1 cellular context compared by ENCODE assay signal in the genomic region with DNA sequence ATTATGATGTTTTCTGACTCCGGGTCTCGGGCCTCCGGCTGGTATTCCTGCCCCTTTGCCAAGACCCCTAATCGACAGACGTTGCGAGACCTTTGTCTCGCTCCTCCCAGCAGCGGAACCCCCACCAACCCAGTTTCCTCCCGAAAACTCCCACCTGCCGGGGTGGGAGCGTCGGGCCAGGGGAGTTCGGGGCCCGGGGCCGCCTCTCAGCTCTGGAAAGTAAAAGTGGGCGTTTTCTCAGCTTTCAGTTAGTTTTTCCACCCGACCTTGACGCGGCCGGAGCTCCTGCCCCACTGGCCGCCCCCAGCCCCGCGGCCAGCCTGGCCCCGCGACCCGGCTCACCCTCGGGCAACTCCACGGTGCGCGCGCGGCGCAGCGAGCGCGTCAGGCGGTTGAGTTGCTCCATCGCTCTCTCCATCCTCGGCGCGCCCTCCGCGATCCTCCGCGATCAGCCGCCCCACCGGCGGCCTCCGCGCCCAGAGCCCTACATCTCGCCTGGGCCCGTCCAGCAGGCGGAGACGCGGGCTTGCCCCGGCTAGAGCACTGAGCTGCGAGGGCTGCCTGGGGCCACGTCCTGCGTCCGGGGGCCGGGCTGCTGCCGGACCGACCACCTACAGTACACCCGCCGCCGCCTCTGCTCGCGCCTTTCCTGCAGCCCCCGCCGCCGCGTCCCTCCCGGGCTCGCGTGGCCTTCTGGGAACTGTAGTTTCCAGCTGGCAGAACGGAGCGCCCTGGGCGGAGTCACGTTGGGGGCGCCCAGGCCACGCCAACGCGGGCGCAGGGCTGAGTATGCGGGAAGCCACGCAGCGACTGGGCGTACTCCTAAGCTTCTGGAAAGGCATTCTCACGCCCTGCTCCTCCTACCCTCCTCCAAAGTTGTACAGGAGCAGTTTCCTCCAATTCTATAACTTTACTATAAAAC.
A peak's percentile ranks its signal among the peaks of the same experiment; 100 is the strongest.
TF ChIP-seq lines count a peak whose summit lies in the region.

A gene with protein sequence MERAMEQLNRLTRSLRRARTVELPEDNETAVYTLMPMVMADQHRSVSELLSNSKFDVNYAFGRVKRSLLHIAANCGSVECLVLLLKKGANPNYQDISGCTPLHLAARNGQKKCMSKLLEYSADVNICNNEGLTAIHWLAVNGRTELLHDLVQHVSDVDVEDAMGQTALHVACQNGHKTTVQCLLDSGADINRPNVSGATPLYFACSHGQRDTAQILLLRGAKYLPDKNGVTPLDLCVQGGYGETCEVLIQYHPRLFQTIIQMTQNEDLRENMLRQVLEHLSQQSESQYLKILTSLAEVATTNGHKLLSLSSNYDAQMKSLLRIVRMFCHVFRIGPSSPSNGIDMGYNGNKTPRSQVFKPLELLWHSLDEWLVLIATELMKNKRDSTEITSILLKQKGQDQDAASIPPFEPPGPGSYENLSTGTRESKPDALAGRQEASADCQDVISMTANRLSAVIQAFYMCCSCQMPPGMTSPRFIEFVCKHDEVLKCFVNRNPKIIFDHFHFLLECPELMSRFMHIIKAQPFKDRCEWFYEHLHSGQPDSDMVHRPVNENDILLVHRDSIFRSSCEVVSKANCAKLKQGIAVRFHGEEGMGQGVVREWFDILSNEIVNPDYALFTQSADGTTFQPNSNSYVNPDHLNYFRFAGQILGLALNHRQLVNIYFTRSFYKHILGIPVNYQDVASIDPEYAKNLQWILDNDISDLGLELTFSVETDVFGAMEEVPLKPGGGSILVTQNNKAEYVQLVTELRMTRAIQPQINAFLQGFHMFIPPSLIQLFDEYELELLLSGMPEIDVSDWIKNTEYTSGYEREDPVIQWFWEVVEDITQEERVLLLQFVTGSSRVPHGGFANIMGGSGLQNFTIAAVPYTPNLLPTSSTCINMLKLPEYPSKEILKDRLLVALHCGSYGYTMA (minus strand): TSS at position 695 of the 922 bp plus-strand sequence. CDS start 277 bp downstream, at position 418.

TF ChIP-seq in K562, 482 proteins besides CTCF, POLR2A, EP300 and RAD21 (continued from another document and continues in another):
- TF ChIP-seq, protein P1, sequence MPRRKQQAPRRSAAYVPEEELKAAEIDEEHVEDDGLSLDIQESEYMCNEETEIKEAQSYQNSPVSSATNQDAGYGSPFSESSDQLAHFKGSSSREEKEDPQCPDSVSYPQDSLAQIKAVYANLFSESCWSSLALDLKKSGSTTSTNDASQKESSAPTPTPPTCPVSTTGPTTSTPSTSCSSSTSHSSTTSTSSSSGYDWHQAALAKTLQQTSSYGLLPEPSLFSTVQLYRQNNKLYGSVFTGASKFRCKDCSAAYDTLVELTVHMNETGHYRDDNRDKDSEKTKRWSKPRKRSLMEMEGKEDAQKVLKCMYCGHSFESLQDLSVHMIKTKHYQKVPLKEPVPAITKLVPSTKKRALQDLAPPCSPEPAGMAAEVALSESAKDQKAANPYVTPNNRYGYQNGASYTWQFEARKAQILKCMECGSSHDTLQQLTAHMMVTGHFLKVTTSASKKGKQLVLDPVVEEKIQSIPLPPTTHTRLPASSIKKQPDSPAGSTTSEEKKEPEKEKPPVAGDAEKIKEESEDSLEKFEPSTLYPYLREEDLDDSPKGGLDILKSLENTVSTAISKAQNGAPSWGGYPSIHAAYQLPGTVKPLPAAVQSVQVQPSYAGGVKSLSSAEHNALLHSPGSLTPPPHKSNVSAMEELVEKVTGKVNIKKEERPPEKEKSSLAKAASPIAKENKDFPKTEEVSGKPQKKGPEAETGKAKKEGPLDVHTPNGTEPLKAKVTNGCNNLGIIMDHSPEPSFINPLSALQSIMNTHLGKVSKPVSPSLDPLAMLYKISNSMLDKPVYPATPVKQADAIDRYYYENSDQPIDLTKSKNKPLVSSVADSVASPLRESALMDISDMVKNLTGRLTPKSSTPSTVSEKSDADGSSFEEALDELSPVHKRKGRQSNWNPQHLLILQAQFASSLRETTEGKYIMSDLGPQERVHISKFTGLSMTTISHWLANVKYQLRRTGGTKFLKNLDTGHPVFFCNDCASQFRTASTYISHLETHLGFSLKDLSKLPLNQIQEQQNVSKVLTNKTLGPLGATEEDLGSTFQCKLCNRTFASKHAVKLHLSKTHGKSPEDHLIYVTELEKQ (CRISPR knock-in tag; IDR thresholded peaks at IDR 0.05) = no peak
- TF ChIP-seq, protein P2, sequence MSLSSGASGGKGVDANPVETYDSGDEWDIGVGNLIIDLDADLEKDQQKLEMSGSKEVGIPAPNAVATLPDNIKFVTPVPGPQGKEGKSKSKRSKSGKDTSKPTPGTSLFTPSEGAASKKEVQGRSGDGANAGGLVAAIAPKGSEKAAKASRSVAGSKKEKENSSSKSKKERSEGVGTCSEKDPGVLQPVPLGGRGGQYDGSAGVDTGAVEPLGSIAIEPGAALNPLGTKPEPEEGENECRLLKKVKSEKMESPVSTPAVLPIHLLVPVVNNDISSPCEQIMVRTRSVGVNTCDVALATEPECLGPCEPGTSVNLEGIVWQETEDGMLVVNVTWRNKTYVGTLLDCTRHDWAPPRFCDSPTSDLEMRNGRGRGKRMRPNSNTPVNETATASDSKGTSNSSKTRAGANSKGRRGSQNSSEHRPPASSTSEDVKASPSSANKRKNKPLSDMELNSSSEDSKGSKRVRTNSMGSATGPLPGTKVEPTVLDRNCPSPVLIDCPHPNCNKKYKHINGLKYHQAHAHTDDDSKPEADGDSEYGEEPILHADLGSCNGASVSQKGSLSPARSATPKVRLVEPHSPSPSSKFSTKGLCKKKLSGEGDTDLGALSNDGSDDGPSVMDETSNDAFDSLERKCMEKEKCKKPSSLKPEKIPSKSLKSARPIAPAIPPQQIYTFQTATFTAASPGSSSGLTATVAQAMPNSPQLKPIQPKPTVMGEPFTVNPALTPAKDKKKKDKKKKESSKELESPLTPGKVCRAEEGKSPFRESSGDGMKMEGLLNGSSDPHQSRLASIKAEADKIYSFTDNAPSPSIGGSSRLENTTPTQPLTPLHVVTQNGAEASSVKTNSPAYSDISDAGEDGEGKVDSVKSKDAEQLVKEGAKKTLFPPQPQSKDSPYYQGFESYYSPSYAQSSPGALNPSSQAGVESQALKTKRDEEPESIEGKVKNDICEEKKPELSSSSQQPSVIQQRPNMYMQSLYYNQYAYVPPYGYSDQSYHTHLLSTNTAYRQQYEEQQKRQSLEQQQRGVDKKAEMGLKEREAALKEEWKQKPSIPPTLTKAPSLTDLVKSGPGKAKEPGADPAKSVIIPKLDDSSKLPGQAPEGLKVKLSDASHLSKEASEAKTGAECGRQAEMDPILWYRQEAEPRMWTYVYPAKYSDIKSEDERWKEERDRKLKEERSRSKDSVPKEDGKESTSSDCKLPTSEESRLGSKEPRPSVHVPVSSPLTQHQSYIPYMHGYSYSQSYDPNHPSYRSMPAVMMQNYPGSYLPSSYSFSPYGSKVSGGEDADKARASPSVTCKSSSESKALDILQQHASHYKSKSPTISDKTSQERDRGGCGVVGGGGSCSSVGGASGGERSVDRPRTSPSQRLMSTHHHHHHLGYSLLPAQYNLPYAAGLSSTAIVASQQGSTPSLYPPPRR (CRISPR knock-in tag; IDR thresholded peaks at IDR 0.05; ENCODE audit: borderline replicate concordance) = no peak
- TF ChIP-seq EWSR1 (IDR thresholded peaks at IDR 0.05; ENCODE audit: borderline replicate concordance, low read depth, partially characterized antibody) = no peak
- TF ChIP-seq KDM5B (IDR thresholded peaks at IDR 0.05; ENCODE audit: insufficient replicate concordance, low read depth, low read length) = peak; percentile 55
- TF ChIP-seq CHD2 (IDR thresholded peaks at IDR 0.05; ENCODE audit: low read depth, low read length) = no peak; the same call in 1 of the 2 replicates
- TF ChIP-seq CBFA2T3 (IDR thresholded peaks at IDR 0.05) = no peak
- no peak for TF ChIP-seq ZNF57 (CRISPR knock-in tag; IDR thresholded peaks at IDR 0.05)
- 0 out of 2 replicates have a peak, but pooled peaks have one; percentile 46 for TF ChIP-seq ZNF175 (CRISPR knock-in tag; IDR thresholded peaks at IDR 0.05; ENCODE audit: low read depth)
- TF ChIP-seq, protein P3, sequence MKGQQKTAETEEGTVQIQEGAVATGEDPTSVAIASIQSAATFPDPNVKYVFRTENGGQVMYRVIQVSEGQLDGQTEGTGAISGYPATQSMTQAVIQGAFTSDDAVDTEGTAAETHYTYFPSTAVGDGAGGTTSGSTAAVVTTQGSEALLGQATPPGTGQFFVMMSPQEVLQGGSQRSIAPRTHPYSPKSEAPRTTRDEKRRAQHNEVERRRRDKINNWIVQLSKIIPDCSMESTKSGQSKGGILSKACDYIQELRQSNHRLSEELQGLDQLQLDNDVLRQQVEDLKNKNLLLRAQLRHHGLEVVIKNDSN (CRISPR knock-in tag; IDR thresholded peaks at IDR 0.05) = peak; percentile 70
- peak; percentile 91 for TF ChIP-seq ZFX (CRISPR knock-in tag; IDR thresholded peaks at IDR 0.05)
- TF ChIP-seq ZBTB1 (CRISPR knock-in tag; IDR thresholded peaks at IDR 0.05; ENCODE audit: borderline replicate concordance, low read depth) = peak; percentile 68; the same call in 1 of the 2 replicates
- TF ChIP-seq POLR3G (IDR thresholded peaks at IDR 0.05; ENCODE audit: extremely low read depth, insufficient read length, insufficient replicate concordance) = no peak
- TF ChIP-seq PHF8 (IDR thresholded peaks at IDR 0.05; ENCODE audit: borderline replicate concordance, low read length) = peak; percentile 82; the same call in 1 of the 2 replicates
- no peak for TF ChIP-seq ZNF3 (CRISPR knock-in tag; IDR thresholded peaks at IDR 0.05)
- peak; percentile 20; the same call in 1 of the 2 replicates for TF ChIP-seq TCF3 (CRISPR knock-in tag; IDR thresholded peaks at IDR 0.05)
- TF ChIP-seq, protein P4, sequence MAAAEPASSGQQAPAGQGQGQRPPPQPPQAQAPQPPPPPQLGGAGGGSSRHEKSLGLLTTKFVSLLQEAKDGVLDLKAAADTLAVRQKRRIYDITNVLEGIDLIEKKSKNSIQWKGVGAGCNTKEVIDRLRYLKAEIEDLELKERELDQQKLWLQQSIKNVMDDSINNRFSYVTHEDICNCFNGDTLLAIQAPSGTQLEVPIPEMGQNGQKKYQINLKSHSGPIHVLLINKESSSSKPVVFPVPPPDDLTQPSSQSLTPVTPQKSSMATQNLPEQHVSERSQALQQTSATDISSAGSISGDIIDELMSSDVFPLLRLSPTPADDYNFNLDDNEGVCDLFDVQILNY (CRISPR knock-in tag; IDR thresholded peaks at IDR 0.05) = no peak
- no peak for TF ChIP-seq ZNF41 (CRISPR knock-in tag; conservative IDR thresholded peaks at IDR 0.05)
- peak; percentile 58 for TF ChIP-seq SMAD4 (CRISPR knock-in tag; conservative IDR thresholded peaks at IDR 0.05)
- TF ChIP-seq CEBPG (CRISPR knock-in tag; IDR thresholded peaks at IDR 0.05) = peak; percentile 58; the same call in 1 of the 2 replicates
- TF ChIP-seq CEBPG (tag; conservative IDR thresholded peaks at IDR 0.05 in 1 of 2, IDR thresholded peaks at IDR 0.05 in 1 of 2) = peak; percentile 22 to 68; a peak in 1 of 4 replicates
- TF ChIP-seq, protein P5, sequence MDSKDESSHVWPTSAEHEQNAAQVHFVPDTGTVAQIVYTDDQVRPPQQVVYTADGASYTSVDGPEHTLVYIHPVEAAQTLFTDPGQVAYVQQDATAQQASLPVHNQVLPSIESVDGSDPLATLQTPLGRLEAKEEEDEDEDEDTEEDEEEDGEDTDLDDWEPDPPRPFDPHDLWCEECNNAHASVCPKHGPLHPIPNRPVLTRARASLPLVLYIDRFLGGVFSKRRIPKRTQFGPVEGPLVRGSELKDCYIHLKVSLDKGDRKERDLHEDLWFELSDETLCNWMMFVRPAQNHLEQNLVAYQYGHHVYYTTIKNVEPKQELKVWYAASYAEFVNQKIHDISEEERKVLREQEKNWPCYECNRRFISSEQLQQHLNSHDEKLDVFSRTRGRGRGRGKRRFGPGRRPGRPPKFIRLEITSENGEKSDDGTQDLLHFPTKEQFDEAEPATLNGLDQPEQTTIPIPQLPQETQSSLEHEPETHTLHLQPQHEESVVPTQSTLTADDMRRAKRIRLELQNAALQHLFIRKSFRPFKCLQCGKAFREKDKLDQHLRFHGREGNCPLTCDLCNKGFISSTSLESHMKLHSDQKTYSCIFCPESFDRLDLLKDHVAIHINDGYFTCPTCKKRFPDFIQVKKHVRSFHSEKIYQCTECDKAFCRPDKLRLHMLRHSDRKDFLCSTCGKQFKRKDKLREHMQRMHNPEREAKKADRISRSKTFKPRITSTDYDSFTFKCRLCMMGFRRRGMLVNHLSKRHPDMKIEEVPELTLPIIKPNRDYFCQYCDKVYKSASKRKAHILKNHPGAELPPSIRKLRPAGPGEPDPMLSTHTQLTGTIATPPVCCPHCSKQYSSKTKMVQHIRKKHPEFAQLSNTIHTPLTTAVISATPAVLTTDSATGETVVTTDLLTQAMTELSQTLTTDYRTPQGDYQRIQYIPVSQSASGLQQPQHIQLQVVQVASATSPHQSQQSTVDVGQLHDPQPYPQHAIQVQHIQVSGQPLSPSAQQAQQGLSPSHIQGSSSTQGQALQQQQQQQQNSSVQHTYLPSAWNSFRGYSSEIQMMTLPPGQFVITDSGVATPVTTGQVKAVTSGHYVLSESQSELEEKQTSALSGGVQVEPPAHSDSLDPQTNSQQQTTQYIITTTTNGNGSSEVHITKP (IDR thresholded peaks at IDR 0.05; ENCODE audit: partially characterized antibody) = peak; percentile 29
- TF ChIP-seq TOE1 (IDR thresholded peaks at IDR 0.05; ENCODE audit: borderline replicate concordance) = peak; percentile 42; the same call in 1 of the 2 replicates
- no peak for TF ChIP-seq TOE1 (CRISPR knock-in tag; IDR thresholded peaks at IDR 0.05; ENCODE audit: borderline replicate concordance, low read depth)
- no peak for TF ChIP-seq ESRRB (CRISPR knock-in tag; IDR thresholded peaks at IDR 0.05; ENCODE audit: borderline replicate concordance)
- no peak for TF ChIP-seq ZNF507 (tag; conservative IDR thresholded peaks at IDR 0.05)
- TF ChIP-seq ZSCAN32 (CRISPR knock-in tag; IDR thresholded peaks at IDR 0.05) = no peak
- peak; percentile 74 for TF ChIP-seq CREB1 (IDR thresholded peaks at IDR 0.05)
- peak; percentile 80 for TF ChIP-seq CREB1 (CRISPR knock-in tag; IDR thresholded peaks at IDR 0.05)
- no peak for TF ChIP-seq ZNF217 (CRISPR knock-in tag; IDR thresholded peaks at IDR 0.05)
- no peak for TF ChIP-seq ZNF274 (IDR thresholded peaks at IDR 0.05; ENCODE audit: borderline replicate concordance, low read depth, low read length)
- no peak; the same call in 1 of the 2 replicates for TF ChIP-seq HDAC2 (IDR thresholded peaks at IDR 0.05)
- TF ChIP-seq KLF10 (CRISPR knock-in tag; IDR thresholded peaks at IDR 0.05) = no peak
- TF ChIP-seq, protein P6, sequence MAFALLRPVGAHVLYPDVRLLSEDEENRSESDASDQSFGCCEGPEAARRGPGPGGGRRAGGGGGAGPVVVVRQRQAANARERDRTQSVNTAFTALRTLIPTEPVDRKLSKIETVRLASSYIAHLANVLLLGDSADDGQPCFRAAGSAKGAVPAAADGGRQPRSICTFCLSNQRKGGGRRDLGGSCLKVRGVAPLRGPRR (CRISPR knock-in tag; IDR thresholded peaks at IDR 0.05) = no peak
- TF ChIP-seq, protein P7, sequence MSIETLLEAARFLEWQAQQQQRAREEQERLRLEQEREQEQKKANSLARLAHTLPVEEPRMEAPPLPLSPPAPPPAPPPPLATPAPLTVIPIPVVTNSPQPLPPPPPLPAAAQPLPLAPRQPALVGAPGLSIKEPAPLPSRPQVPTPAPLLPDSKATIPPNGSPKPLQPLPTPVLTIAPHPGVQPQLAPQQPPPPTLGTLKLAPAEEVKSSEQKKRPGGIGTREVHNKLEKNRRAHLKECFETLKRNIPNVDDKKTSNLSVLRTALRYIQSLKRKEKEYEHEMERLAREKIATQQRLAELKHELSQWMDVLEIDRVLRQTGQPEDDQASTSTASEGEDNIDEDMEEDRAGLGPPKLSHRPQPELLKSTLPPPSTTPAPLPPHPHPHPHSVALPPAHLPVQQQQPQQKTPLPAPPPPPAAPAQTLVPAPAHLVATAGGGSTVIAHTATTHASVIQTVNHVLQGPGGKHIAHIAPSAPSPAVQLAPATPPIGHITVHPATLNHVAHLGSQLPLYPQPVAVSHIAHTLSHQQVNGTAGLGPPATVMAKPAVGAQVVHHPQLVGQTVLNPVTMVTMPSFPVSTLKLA (conservative IDR thresholded peaks at IDR 0.05) = peak; percentile 73 to 88
- peak; percentile 63 for TF ChIP-seq FUS (optimal IDR thresholded peaks at IDR 0.05; ENCODE audit: low read depth, low read length)
- TF ChIP-seq ZNF143 (CRISPR knock-in tag; IDR thresholded peaks at IDR 0.05) = peak; percentile 97
- TF ChIP-seq TEAD4 (IDR thresholded peaks at IDR 0.05; ENCODE audit: low read length) = 0 out of 2 replicates have a peak, but pooled peaks have one; percentile 40
- no peak for TF ChIP-seq TEAD4 (CRISPR knock-in tag; IDR thresholded peaks at IDR 0.05; ENCODE audit: borderline replicate concordance)
